ENCODE assay signal across 13 cellular contexts in genomic region chr15:95760508-95760907, GRCh38.
A peak's percentile ranks its signal among the peaks of the same experiment; 100 is the strongest.
DNase-seq lines count a peak whose midpoint lies in the region; ATAC-seq, FAIRE-seq and TF ChIP-seq lines count a peak whose summit lies in the region.
"Had no signal": no experiment of that assay in that cellular context is flagged by ENCODE, and none has a peak within 500 bp of the region (broad histone marks: within the 10 kb centered on the region; RNA-seq: fewer than 3 reads in every experiment).

No MANE protein-coding gene starts in this region.

- DNase-seq in COLO668 (lab: John Stamatoyannopoulos, UW; ENCODE audit: unreplicated experiment) = peak; percentile 21
- DNase-seq in HK-2 (ENCODE audit: unreplicated experiment) = peak; percentile 19
- peak; percentile 70 for DNase-seq in amniotic epithelial cell (ENCODE audit: low read depth)
- DNase-seq in kidney = peak; percentile 78
- no peak for DNase-seq in activated naive CD4-positive, alpha-beta T cell treated with anti-CD3 and anti-CD28 coated beads, Interleukin-2, amount 50 U/mL, for 16 hours
- no peak for DNase-seq in OCI-LY7 (ENCODE audit: low spot score)
- DNase-seq in stimulated activated CD8-positive, alpha-beta memory T cell treated with anti-CD3 and anti-CD28 coated beads, Interleukin-4, amount 100 ng/mL, for 48 hours = no peak
- DNase-seq: activated CD4-positive, alpha-beta T cell treated with anti-CD3 and anti-CD28 coated beads, Interleukin-2, amount 50 U/mL, for 1 hour; CD8-positive, alpha-beta memory T cell; NCI-H2081 treated with DMSO at 0.1 percent for 48 hours had no signal

- H3K27ac ChIP-seq in kidney (ENCODE audit: low read depth in 2 of 2, low read length in 2 of 2) = no peak overlapping the region
- H3K27ac ChIP-seq in OCI-LY7 (ENCODE audit: low read depth, low read length, poor library complexity, severe bottlenecking) = no peak overlapping the region
- H3K27ac ChIP-seq: HL-60, RWPE1 had no signal

- no peak overlapping the region for H3K4me2 ChIP-seq in OCI-LY7 (ENCODE audit: low read length)

- FAIRE-seq in kidney (lab: Jason Lieb, UNC) = no peak

- H3K36me3 ChIP-seq in kidney (ENCODE audit: control insufficient read depth in 1 of 2, insufficient read depth in 2 of 2, low read length in 2 of 2) (no peaks in the 10 kb centered on the region), OCI-LY7 (ENCODE audit: insufficient read depth, low read length) (no peaks in the 10 kb centered on the region)

- H3K9ac ChIP-seq in kidney (ENCODE audit: low read length in 2 of 2) = no peak overlapping the region

- no peaks in the 10 kb centered on the region for H4K20me1 ChIP-seq in OCI-LY7 (ENCODE audit: insufficient read depth, low read length)

- H3K79me2 ChIP-seq in OCI-LY7 (ENCODE audit: insufficient read depth, low read depth, low read length) = no peaks in the 10 kb centered on the region

- H2AFZ ChIP-seq in OCI-LY7 (ENCODE audit: low read length) = no peak overlapping the region

- CTCF ChIA-PET in OCI-LY7 (lab: Charles Lee; ENCODE audit: unreplicated experiment) = no interaction called here

- no peak for ATAC-seq in GM18505 (IDR thresholded peaks at IDR 0.05; ENCODE audit: unreplicated experiment)

- no peaks in the 10 kb centered on the region for H3K4me1 ChIP-seq in kidney (ENCODE audit: control insufficient read depth in 1 of 2, insufficient read depth in 1 of 2, low read depth in 1 of 2, low read length in 2 of 2)
- no peaks in the 10 kb centered on the region for H3K4me1 ChIP-seq in OCI-LY7 (ENCODE audit: insufficient read depth, low read length, poor library complexity, severe bottlenecking)

- no TSS peak for BruUV-seq in OCI-LY7 (replicated peaks; lab: Mats Ljungman, UMichigan)

- POLR2A ChIA-PET in OCI-LY7 (lab: Charles Lee) = no interaction called here

- TF ChIP-seq CTCF in kidney (IDR thresholded peaks at IDR 0.05; ENCODE audit: borderline replicate concordance, extremely low read depth, insufficient read depth) (no peak), OCI-LY7 (conservative IDR thresholded peaks at IDR 0.05; ENCODE audit: low read length) (no peak)

- intact Hi-C loops in kidney (cut with DNase I) = no loop called here
- intact Hi-C loops in OCI-LY7 (cut with micrococcal nuclease; ENCODE audit: unreplicated experiment) = no loop called here

- H3K4me3 ChIP-seq in kidney (ENCODE audit: low read length in 2 of 2) (no peak overlapping the region), OCI-LY7 (ENCODE audit: low read depth, low read length, poor library complexity, severe bottlenecking) (no peak overlapping the region)

- TF ChIP-seq POLR2A in GM18505 (IDR thresholded peaks at IDR 0.05; ENCODE audit: borderline replicate concordance, extremely low read depth, insufficient read depth, insufficient read length) = no peak

- H3K9me2 ChIP-seq in OCI-LY7 (ENCODE audit: insufficient read depth, low read length) = no peaks in the 10 kb centered on the region

- no peaks in the 10 kb centered on the region for H3K9me3 ChIP-seq in kidney (ENCODE audit: control insufficient read depth in 1 of 2, low read length in 2 of 2)
- no peaks in the 10 kb centered on the region for H3K9me3 ChIP-seq in OCI-LY7 (ENCODE audit: low read length)

Comparison
In these comparisons a context has a peak if more than half of its experiments do, and no peak if none do; other contexts are left out.
1. DNase-seq: peak in COLO668 (single experiment), HK-2 (single experiment), amniotic epithelial cell (single experiment) and kidney (single experiment); none in activated naive CD4-positive, alpha-beta T cell treated with anti-CD3 and anti-CD28 coated beads, Interleukin-2, amount 50 U/mL, for 16 hours (single experiment), OCI-LY7 (single experiment) and stimulated activated CD8-positive, alpha-beta memory T cell treated with anti-CD3 and anti-CD28 coated beads, Interleukin-4, amount 100 ng/mL, for 48 hours (single experiment).